Comparison of ENCODE assay signal across 32 cellular contexts in genomic region chr13:95005300-95005699, GRCh38.
"Had no signal": no experiment of that assay in that cellular context is flagged by ENCODE, and none has a peak within 500 bp of the region (broad histone marks: within the 10 kb centered on the region; RNA-seq: fewer than 3 reads in every experiment).

No MANE protein-coding gene starts in this region.

- ATAC-seq: activated CD8-positive, alpha-beta T cell treated with anti-CD3 and anti-CD28 coated beads for 36 hours; activated naive CD4-positive, alpha-beta T cell treated with anti-CD3 and anti-CD28 coated beads, Interleukin-2, amount 50 U/mL, for 72 hours; activated T-cell treated with anti-CD3 and anti-CD28 coated beads, Interleukin-2, amount 50 U/mL, for 4 hours; activated T-cell treated with anti-CD3 and anti-CD28 coated beads, Interleukin-2, amount 50 U/mL, for 72 hours; activated T-helper 17 cell treated with anti-CD3 and anti-CD28 coated beads, Interleukin-2, amount 50 U/mL, for 72 hours had no signal

- H3K4me3 ChIP-seq: adrenal gland, ascending aorta, cardiac muscle cell had no signal

- DNase-seq: activated B cell treated with CpG ODN at 0.5 μM for 24 hours; activated CD4-positive, alpha-beta memory T cell treated with anti-CD3 and anti-CD28 coated beads for 36 hours; activated CD4-positive, alpha-beta T cell treated with anti-CD3 and anti-CD28 coated beads for 4 hours; activated CD4-positive, alpha-beta T cell treated with anti-CD3 and anti-CD28 coated beads, Interleukin-2, amount 10 ng/mL, durations not matched to agents 24 days and 14 days; activated CD4-positive, alpha-beta T cell treated with anti-CD3 and anti-CD28 coated beads, Interleukin-2, amount 50 U/mL, for 1 hour; activated CD4-positive, alpha-beta T cell treated with anti-CD3 and anti-CD28 coated beads, Interleukin-2, amount 50 U/mL, for 4 hours; activated CD4-positive, CD25-positive, alpha-beta regulatory T cell treated with anti-CD3 and anti-CD28 coated beads, Interleukin-2, amount 50 U/mL, for 72 hours; activated CD8-positive, alpha-beta memory T cell treated with anti-CD3 and anti-CD28 coated beads, Interleukin-2, amount 50 U/mL, for 4 hours; activated CD8-positive, alpha-beta T cell treated with anti-CD3 and anti-CD28 coated beads for 36 hours; activated effector memory CD4-positive, alpha-beta T cell treated with anti-CD3 and anti-CD28 coated beads, Interleukin-2, amount 50 U/mL, for 16 hours; activated gamma-delta T cell treated with Interleukin-2 at 50 U/mL for 16 hours; activated naive CD4-positive, alpha-beta T cell; activated naive CD4-positive, alpha-beta T cell treated with anti-CD3 and anti-CD28 coated beads for 36 hours; activated naive CD4-positive, alpha-beta T cell treated with anti-CD3 and anti-CD28 coated beads, Interleukin-2, amount 50 U/mL, for 16 hours; activated naive CD8-positive, alpha-beta T cell treated with anti-CD3 and anti-CD28 coated beads for 36 hours; activated T-cell treated with anti-CD3 and anti-CD28 coated beads for 4 hours; activated T-cell treated with anti-CD3 and anti-CD28 coated beads, Interleukin-2, amount 50 U/mL, for 1 hour; activated T-cell treated with anti-CD3 and anti-CD28 coated beads, Interleukin-2, amount 50 U/mL, for 4 hours; activated T-cell treated with anti-CD3 and anti-CD28 coated beads, Interleukin-2, amount 50 U/mL, for 72 hours; adrenal gland; amniotic stem cell; caudate nucleus; cerebellar nuclear complex; T-helper 2 cell; T-helper 9 cell had no signal

- FAIRE-seq: bronchial epithelial cell, TTC549 had no signal

- H3K36me3 ChIP-seq: adrenal gland, ascending aorta, cardiac muscle cell had no signal

- H3K27ac ChIP-seq: adrenal gland, ascending aorta, cardiac muscle cell, VCaP had no signal

- H3K9me3 ChIP-seq: adrenal gland, ascending aorta had no signal
